ENCODE assay signal across 12 cellular contexts in genomic region chr14:72615511-72616121, GRCh38.
DNase-seq lines count a peak whose midpoint lies in the region; ATAC-seq, FAIRE-seq and TF ChIP-seq lines count a peak whose summit lies in the region.
"Had no signal": no experiment of that assay in that cellular context is flagged by ENCODE, and none has a peak within 500 bp of the region (broad histone marks: within the 10 kb centered on the region; RNA-seq: fewer than 3 reads in every experiment).

No MANE protein-coding gene starts in this region.

- H3K27me3 Mint-ChIP-seq in activated naive CD8-positive, alpha-beta T cell treated with anti-CD3 and anti-CD28 coated beads for 36 hours = no peaks in the 10 kb centered on the region
- H3K27me3 Mint-ChIP-seq in activated T-helper 17 cell treated with anti-CD3 and anti-CD28 coated beads, Interleukin-2, amount 50 U/mL, for 72 hours = no peaks in the 10 kb centered on the region

- TF ChIP-seq POLR2A in vagina (IDR thresholded peaks at IDR 0.05) = no peak

- no peaks in the 10 kb centered on the region for H3K36me3 Mint-ChIP-seq in activated naive CD8-positive, alpha-beta T cell treated with anti-CD3 and anti-CD28 coated beads for 36 hours
- H3K36me3 Mint-ChIP-seq in activated T-helper 17 cell treated with anti-CD3 and anti-CD28 coated beads, Interleukin-2, amount 50 U/mL, for 72 hours (ENCODE audit: low read depth) = no peaks in the 10 kb centered on the region
- H3K36me3 Mint-ChIP-seq: activated naive CD4-positive, alpha-beta T cell treated with anti-CD3 and anti-CD28 coated beads, Interleukin-2, amount 50 U/mL, for 72 hours; naive thymus-derived CD8-positive, alpha-beta T cell had no signal

- no peaks in the 10 kb centered on the region for H3K27me3 ChIP-seq in heart right ventricle
- H3K27me3 ChIP-seq in bronchial epithelial cell (ENCODE audit: control insufficient read depth, insufficient read depth, low read length) = no peaks in the 10 kb centered on the region
- H3K27me3 ChIP-seq in vagina = no peaks in the 10 kb centered on the region
- H3K27me3 ChIP-seq: upper lobe of right lung had no signal

- H3K4me3 Mint-ChIP-seq in activated naive CD8-positive, alpha-beta T cell treated with anti-CD3 and anti-CD28 coated beads for 36 hours = no peak overlapping the region
- no peak overlapping the region for H3K4me3 Mint-ChIP-seq in activated T-helper 17 cell treated with anti-CD3 and anti-CD28 coated beads, Interleukin-2, amount 50 U/mL, for 72 hours
- H3K4me3 Mint-ChIP-seq: naive thymus-derived CD8-positive, alpha-beta T cell had no signal

- FAIRE-seq in bronchial epithelial cell (lab: Jason Lieb, UNC) = no peak

- H3K9me3 Mint-ChIP-seq in activated naive CD8-positive, alpha-beta T cell treated with anti-CD3 and anti-CD28 coated beads for 36 hours = no peaks in the 10 kb centered on the region
- H3K9me3 Mint-ChIP-seq in activated T-helper 17 cell treated with anti-CD3 and anti-CD28 coated beads, Interleukin-2, amount 50 U/mL, for 72 hours = no peaks in the 10 kb centered on the region
- H3K9me3 Mint-ChIP-seq: activated naive CD4-positive, alpha-beta T cell treated with anti-CD3 and anti-CD28 coated beads, Interleukin-2, amount 50 U/mL, for 72 hours; naive thymus-derived CD8-positive, alpha-beta T cell had no signal

- peak overlapping the region; percentile 1 to 91 (median 84) for H3K27ac ChIP-seq in heart right ventricle
- H3K27ac ChIP-seq in vagina = no peak overlapping the region
- H3K27ac ChIP-seq: upper lobe of right lung, VCaP had no signal

- H3K4me1 ChIP-seq in heart right ventricle = peaks cover 37 to 91% (median 76%) of the 10 kb centered on the region in 9 donors
- H3K4me1 ChIP-seq in vagina = peaks cover 36% of the 10 kb centered on the region
- H3K4me1 ChIP-seq: upper lobe of right lung had no signal

- H3K27ac Mint-ChIP-seq in activated naive CD8-positive, alpha-beta T cell treated with anti-CD3 and anti-CD28 coated beads for 36 hours = no peak overlapping the region
- no peak overlapping the region for H3K27ac Mint-ChIP-seq in activated T-helper 17 cell treated with anti-CD3 and anti-CD28 coated beads, Interleukin-2, amount 50 U/mL, for 72 hours
- H3K27ac Mint-ChIP-seq: activated naive CD4-positive, alpha-beta T cell treated with anti-CD3 and anti-CD28 coated beads, Interleukin-2, amount 50 U/mL, for 72 hours; naive thymus-derived CD8-positive, alpha-beta T cell had no signal

- H3K4me1 Mint-ChIP-seq in activated naive CD8-positive, alpha-beta T cell treated with anti-CD3 and anti-CD28 coated beads for 36 hours = no peaks in the 10 kb centered on the region
- H3K4me1 Mint-ChIP-seq in activated T-helper 17 cell treated with anti-CD3 and anti-CD28 coated beads, Interleukin-2, amount 50 U/mL, for 72 hours = no peaks in the 10 kb centered on the region

- no peak overlapping the region for H3K4me3 ChIP-seq in heart right ventricle
- H3K4me3 ChIP-seq in bronchial epithelial cell (ENCODE audit: low read depth, low read length) = no peak overlapping the region
- no peak overlapping the region for H3K4me3 ChIP-seq in vagina
- H3K4me3 ChIP-seq: upper lobe of right lung had no signal

- no peak for TF ChIP-seq CTCF in heart right ventricle (IDR thresholded peaks at IDR 0.05)
- TF ChIP-seq CTCF in bronchial epithelial cell (IDR thresholded peaks at IDR 0.05; ENCODE audit: insufficient read depth, low read length, severe bottlenecking) = no peak
- TF ChIP-seq CTCF in vagina (IDR thresholded peaks at IDR 0.05) = no peak

- H3K9me3 ChIP-seq in heart right ventricle (no peaks in the 10 kb centered on the region), vagina (no peaks in the 10 kb centered on the region)
- H3K9me3 ChIP-seq: upper lobe of right lung had no signal

- intact Hi-C loops in heart right ventricle (cut with DNase I) = loop anchor here in 4 of 10 donors (5.0 to 10.0 kb wide), 3 partner anchors 287 to 292 kb away; no protein-coding TSS in a partner anchor
- intact Hi-C loops in Right ventricle myocardium superior (cut with DNase I) = no loop called here
- intact Hi-C loops in vagina (cut with DNase I) = no loop called here

- 60 to 61% methylated on average over 7 of the region's 7 CpGs for WGBS in heart right ventricle, 2 donors

- H3K36me3 ChIP-seq in heart right ventricle = no peaks in the 10 kb centered on the region
- H3K36me3 ChIP-seq in bronchial epithelial cell (ENCODE audit: control insufficient read depth, insufficient read depth, low read length) = no peaks in the 10 kb centered on the region
- H3K36me3 ChIP-seq in vagina = no peaks in the 10 kb centered on the region
- H3K36me3 ChIP-seq: upper lobe of right lung had no signal

- ATAC-seq in heart right ventricle (peak in 3 of 8 donors; percentile 18 to 49 (median 31)), Right ventricle myocardium superior (ENCODE audit: poor library complexity) (no peak), HG03108 (IDR thresholded peaks at IDR 0.05; ENCODE audit: unreplicated experiment) (no peak)
- no peak for ATAC-seq in activated T-helper 17 cell treated with anti-CD3 and anti-CD28 coated beads, Interleukin-2, amount 50 U/mL, for 72 hours (replicated peaks)
- ATAC-seq: activated naive CD4-positive, alpha-beta T cell treated with anti-CD3 and anti-CD28 coated beads, Interleukin-2, amount 50 U/mL, for 72 hours; naive thymus-derived CD8-positive, alpha-beta T cell; upper lobe of right lung had no signal

- no peak for DNase-seq in heart right ventricle
- no peak for DNase-seq in Right ventricle myocardium superior
- DNase-seq in bronchial epithelial cell (ENCODE audit: low read depth) = peak; percentile 74
- peak; percentile 69 for DNase-seq in kidney glomerular epithelial cell (lab: John Stamatoyannopoulos, UW)
- DNase-seq in vagina (ENCODE audit: extremely low spot score in 2 of 2) = peak; percentile 67 to 86
- DNase-seq in activated naive CD8-positive, alpha-beta T cell treated with anti-CD3 and anti-CD28 coated beads for 36 hours = no peak
- DNase-seq: naive thymus-derived CD8-positive, alpha-beta T cell; upper lobe of right lung had no signal

Comparison
In these comparisons a context has a peak if more than half of its experiments do, and no peak if none do; other contexts are left out.
1. DNase-seq: peak in bronchial epithelial cell (single experiment), kidney glomerular epithelial cell (single experiment) and vagina (2 of 2); none in heart right ventricle (0 of 2), Right ventricle myocardium superior (single experiment) and activated naive CD8-positive, alpha-beta T cell treated with anti-CD3 and anti-CD28 coated beads for 36 hours (single experiment).